Comparison of ENCODE assay signal across 18 cellular contexts in genomic region chr4:157997296-157997695, GRCh38.
A peak's percentile ranks its signal among the peaks of the same experiment; 100 is the strongest.
DNase-seq lines count a peak whose midpoint lies in the region; ATAC-seq, FAIRE-seq and TF ChIP-seq lines count a peak whose summit lies in the region.
"Had no signal": no experiment of that assay in that cellular context is flagged by ENCODE, and none has a peak within 500 bp of the region (broad histone marks: within the 10 kb centered on the region; RNA-seq: fewer than 3 reads in every experiment).

No MANE protein-coding gene starts in this region.

- WGBS in HepG2 (ENCODE audit: low lambda C conversion rate), result 67% methylated on average over 1 of the region's 1 CpG
- 50% methylated on average over 1 of the region's 1 CpG for WGBS in right lobe of liver (ENCODE audit: insufficient coverage, low coverage, low lambda C conversion rate, missing lambda C conversion rate)

- no peaks in the 10 kb centered on the region for H3K79me2 ChIP-seq in HepG2 (ENCODE audit: insufficient read depth, low read length)

- no peaks in the 10 kb centered on the region for H3K36me3 ChIP-seq in HepG2 (replicated peaks in 1 of 2; ENCODE audit: control insufficient read depth in 1 of 2, insufficient read depth in 2 of 2, low read length in 2 of 2)
- H3K36me3 ChIP-seq in right lobe of liver, result no peaks in the 10 kb centered on the region
- H3K36me3 ChIP-seq: BLaER1 treated with 17β-estradiol and CSF1 and Interleukin-3, amounts not matched to agents 10 nM and 100 nM had no signal

- no peaks in the 10 kb centered on the region for H3K36me3 Mint-ChIP-seq in neural crest cell (ENCODE audit: low read depth)
- H3K36me3 Mint-ChIP-seq: CD4-positive, CD25-positive, alpha-beta regulatory T cell had no signal

- H3K27me3 ChIP-seq in HepG2 (ENCODE audit: control insufficient read depth in 1 of 2, insufficient read depth in 2 of 2, low read length in 2 of 2), result no peaks in the 10 kb centered on the region
- H3K27me3 ChIP-seq in right lobe of liver, result no peaks in the 10 kb centered on the region
- H3K27me3 ChIP-seq: BLaER1 treated with 17β-estradiol and CSF1 and Interleukin-3, amounts not matched to agents 10 nM and 100 nM had no signal

- DNase-seq in HepG2 (ENCODE audit: low spot score) (peak; percentile 52), right lobe of liver (no peak), neural crest cell (ENCODE audit: low read depth, low spot score) (no peak), nucleus accumbens (lab: John Stamatoyannopoulos, UW) (no peak), Right ventricle myocardium inferior (ENCODE audit: missing footprints) (no peak), cerebellar nuclear complex (lab: John Stamatoyannopoulos, UW) (no peak)
- DNase-seq: ACHN; CD4-positive, CD25-positive, alpha-beta regulatory T cell; DMS153; DMS79 treated with DMSO at 0.1 percent for 48 hours; EL; H7 had no signal

- H3K4me3 ChIP-seq in HepG2 (replicated peaks in 1 of 3; ENCODE audit: insufficient read depth in 1 of 3, low read depth in 2 of 3, low read length in 3 of 3), result no peak overlapping the region
- H3K4me3 ChIP-seq in right lobe of liver, result no peak overlapping the region
- H3K4me3 ChIP-seq: BLaER1 treated with 17β-estradiol and CSF1 and Interleukin-3, amounts not matched to agents 10 nM and 100 nM; GM23338 had no signal

- H4K20me1 ChIP-seq in HepG2 (ENCODE audit: insufficient read depth, low read length), result no peaks in the 10 kb centered on the region
- H4K20me1 ChIP-seq: BLaER1 treated with 17β-estradiol and CSF1 and Interleukin-3, amounts not matched to agents 10 nM and 100 nM had no signal

- in situ Hi-C loops in HepG2 (cut with HindIII; ENCODE audit: extremely low pct_ligation_motif_present, low pct_unique_long_range_greater_than_20kb), result loop anchor here (25.0 kb wide), 1 partner anchor 615 kb away; no protein-coding TSS in a partner anchor

- no peaks in the 10 kb centered on the region for H3K9me3 ChIP-seq in HepG2 (ENCODE audit: low read length)
- no peaks in the 10 kb centered on the region for H3K9me3 ChIP-seq in right lobe of liver

- 0 out of 2 replicates have a peak overlapping the region, but pooled peaks have one; percentile 5 for H3K4me2 ChIP-seq in HepG2 (ENCODE audit: low read depth, low read length)
- H3K4me2 ChIP-seq: GM23338 had no signal

- intact Hi-C loops in HepG2 (cut with micrococcal nuclease; ENCODE audit: unreplicated experiment), result no loop called here
- intact Hi-C loops in right lobe of liver (cut with DNase I), result no loop called here
- intact Hi-C loops in Right ventricle myocardium inferior (cut with DNase I), result no loop called here

- no peak for TF ChIP-seq RAD21 in HepG2 (CRISPR knock-in tag; IDR thresholded peaks at IDR 0.05)

- H3K27me3 Mint-ChIP-seq in neural crest cell (ENCODE audit: low read depth), result no peaks in the 10 kb centered on the region
- H3K27me3 Mint-ChIP-seq: CD4-positive, CD25-positive, alpha-beta regulatory T cell had no signal

- no peak for TF ChIP-seq POLR2A in HepG2 (IDR thresholded peaks at IDR 0.05; ENCODE audit: insufficient read depth in 1 of 2, low read depth in 2 of 2, low read length in 2 of 2)
- TF ChIP-seq POLR2A in right lobe of liver (IDR thresholded peaks at IDR 0.05), result no peak

- H3K4me1 ChIP-seq in HepG2 (ENCODE audit: insufficient read depth, low read length) (peaks cover 81% of the 10 kb centered on the region), right lobe of liver (peaks cover 0 to 10% (median 0%) of the 10 kb centered on the region in 4 donors)

- H3K27ac ChIP-seq in HepG2 (ENCODE audit: extremely low read length, insufficient read depth, low read length) (peak overlapping the region; percentile 52), right lobe of liver (no peak overlapping the region), VCaP (peak overlapping the region; percentile 87)

- peak overlapping the region; percentile 45 for H3K27ac Mint-ChIP-seq in neural crest cell (ENCODE audit: unreplicated experiment)
- H3K27ac Mint-ChIP-seq: CD4-positive, CD25-positive, alpha-beta regulatory T cell; GM23338 had no signal

- POLR2A ChIA-PET in HepG2 (lab: Yijun Ruan, JAX), result interaction anchor here (0.8 to 1.3 kb wide), 2 partner anchors 23 to 174 kb away, joined by 3 read pairs; no protein-coding TSS in a partner anchor

- peak in 1 of 2 experiments; percentile 31; a peak in 1 of 4 replicates for TF ChIP-seq EP300 in HepG2 (IDR thresholded peaks at IDR 0.05; ENCODE audit: low read depth in 2 of 2, low read length in 2 of 2)
- TF ChIP-seq EP300 in HepG2 (CRISPR knock-in tag; IDR thresholded peaks at IDR 0.05; ENCODE audit: borderline replicate concordance), result no peak

- BruUV-seq in HepG2 (replicated peaks; lab: Mats Ljungman, UMichigan), result no TSS peak

- no peak overlapping the region for H3K9ac ChIP-seq in HepG2 (ENCODE audit: insufficient read depth, low read depth, low read length)
- H3K9ac ChIP-seq: BLaER1 treated with 17β-estradiol and CSF1 and Interleukin-3, amounts not matched to agents 10 nM and 100 nM had no signal

- peaks cover 44% of the 10 kb centered on the region for H3K4me1 Mint-ChIP-seq in neural crest cell

- H3K9me3 Mint-ChIP-seq in neural crest cell, result peaks cover 6% of the 10 kb centered on the region
- H3K9me3 Mint-ChIP-seq: GM23338 had no signal

- peak; percentile 32; the same call in 2 of the 3 replicates for ATAC-seq in HepG2
- no peak for ATAC-seq in right lobe of liver
- ATAC-seq in Right ventricle myocardium inferior, result no peak
- ATAC-seq: GM23338 had no signal

- no peak overlapping the region for H2AFZ ChIP-seq in HepG2 (ENCODE audit: low read length)
- H2AFZ ChIP-seq: GM23338 had no signal

- H3K4me3 Mint-ChIP-seq in neural crest cell, result no peak overlapping the region
- H3K4me3 Mint-ChIP-seq: CD4-positive, CD25-positive, alpha-beta regulatory T cell; GM23338 had no signal

- TF ChIP-seq CTCF in HepG2 (CRISPR knock-in tag; IDR thresholded peaks at IDR 0.05) (no peak), right lobe of liver (IDR thresholded peaks at IDR 0.05) (no peak), VCaP (conservative IDR thresholded peaks at IDR 0.05) (no peak), neural crest cell (conservative IDR thresholded peaks at IDR 0.05) (no peak)

- FAIRE-seq in HepG2 (lab: Jason Lieb, UNC), result no peak
- FAIRE-seq: D721Med, G401.6, GM12891 had no signal

- CTCF ChIA-PET in HepG2 (lab: Yijun Ruan, JAX; ENCODE audit: low intra/inter-chr PET ratio, low total read pairs), result no interaction called here

TF ChIP-seq in HepG2, 621 proteins besides CTCF, POLR2A, EP300 and RAD21 (continues in another document):
- TF ChIP-seq RBAK (CRISPR knock-in tag; IDR thresholded peaks at IDR 0.05) (peak; percentile 64; the same call in 1 of the 2 replicates), ARID2 (CRISPR knock-in tag; IDR thresholded peaks at IDR 0.05; ENCODE audit: borderline replicate concordance) (no peak), GATAD2A (CRISPR knock-in tag; IDR thresholded peaks at IDR 0.05) (peak; percentile 37; the same call in 1 of the 2 replicates), ARNTL (CRISPR knock-in tag; IDR thresholded peaks at IDR 0.05) (no peak), HMG20A (CRISPR knock-in tag; IDR thresholded peaks at IDR 0.05; ENCODE audit: borderline replicate concordance) (peak; percentile 31; the same call in 1 of the 2 replicates), HNF1A (IDR thresholded peaks at IDR 0.05; ENCODE audit: low read depth) (no peak), HNF1A (CRISPR knock-in tag; IDR thresholded peaks at IDR 0.05; ENCODE audit: borderline replicate concordance) (peak; percentile 39; the same call in 1 of the 2 replicates), FLYWCH1 (CRISPR knock-in tag; IDR thresholded peaks at IDR 0.05) (no peak), ZBTB44 (CRISPR knock-in tag; IDR thresholded peaks at IDR 0.05) (no peak), ZNF546 (CRISPR knock-in tag; conservative IDR thresholded peaks at IDR 0.05) (no peak), SOX6 (IDR thresholded peaks at IDR 0.05) (no peak), SOX6 (CRISPR knock-in tag; IDR thresholded peaks at IDR 0.05) (peak; percentile 73), AGO2 (optimal IDR thresholded peaks at IDR 0.05; ENCODE audit: low read depth, low read length) (no peak)

Comparison
In these comparisons a context has a peak if more than half of its experiments do, and no peak if none do; other contexts are left out.
1. H3K27ac ChIP-seq: peak in HepG2 (single experiment) and VCaP (single experiment); none in right lobe of liver (0 of 3).